15 cellular contexts compared by ENCODE assay signal in genomic region chr6:86936834-86937218, GRCh38. TPM values are rescaled to one million over a fixed set of nuclear protein-coding genes. Genes with fewer than 3 reads are reported as not detected.
DNase-seq lines count a peak whose midpoint lies in the region; ATAC-seq, FAIRE-seq and TF ChIP-seq lines count a peak whose summit lies in the region.
"Had no signal": no experiment of that assay in that cellular context is flagged by ENCODE, and none has a peak within 500 bp of the region (broad histone marks: within the 10 kb centered on the region; RNA-seq: fewer than 3 reads in every experiment).

No MANE protein-coding gene starts in this region.

- H3K79me2 ChIP-seq in SK-N-SH (ENCODE audit: insufficient read depth), result no peaks in the 10 kb centered on the region
- no peaks in the 10 kb centered on the region for H3K79me2 ChIP-seq in GM12878 (ENCODE audit: control insufficient read depth, insufficient read depth, low read length)

- intact Hi-C loops in GM12878 (cut with micrococcal nuclease; ENCODE audit: unreplicated experiment), result loop anchor here (5.0 kb wide), 2 partner anchors 1015 to 1165 kb away; no protein-coding TSS in a partner anchor
- intact Hi-C loops in thyroid gland (cut with DNase I), result no loop called here

- TF ChIP-seq EP300 in SK-N-SH (IDR thresholded peaks at IDR 0.05; ENCODE audit: borderline replicate concordance in 1 of 2, low read depth in 1 of 2, low read length in 1 of 2) (no peak), GM12878 (IDR thresholded peaks at IDR 0.05; ENCODE audit: borderline replicate concordance in 1 of 2, control insufficient read depth in 1 of 2, low read depth in 2 of 2, low read length in 2 of 2) (no peak)

- ATAC-seq in SK-N-SH treated with all-trans-retinoic acid at 6 μM for 48 hours (no peak; the same call in 2 of the 3 replicates), GM12878 (peak; percentile 18; the same call in 2 of the 3 replicates)

- CTCF ChIA-PET in SK-N-SH (lab: Yijun Ruan, JAX) (interaction anchor here (0.6 to 3.9 kb wide), 21 partner anchors 20 to 1185 kb away, joined by 3 to 68 read pairs (median 4); no protein-coding TSS in a partner anchor), GM12878 (lab: Yijun Ruan, JAX) (interaction anchor here (0.6 to 1.0 kb wide), 2 partner anchors 758 to 1013 kb away, joined by 3 read pairs; no protein-coding TSS in a partner anchor)

- no peaks in the 10 kb centered on the region for H3K36me3 ChIP-seq in SK-N-SH (replicated peaks in 1 of 2; ENCODE audit: control insufficient read depth in 1 of 2, insufficient read depth in 2 of 2, low read length in 1 of 2)
- no peaks in the 10 kb centered on the region for H3K36me3 ChIP-seq in GM12878 (ENCODE audit: control insufficient read depth in 2 of 2, insufficient read depth in 2 of 2, low read length in 1 of 2)
- H3K36me3 ChIP-seq in mesodermal cell (ENCODE audit: control insufficient read depth, insufficient read depth, low read length), result no peaks in the 10 kb centered on the region
- H3K36me3 ChIP-seq in thyroid gland, result no peaks in the 10 kb centered on the region

- no peaks in the 10 kb centered on the region for H3F3A ChIP-seq in SK-N-SH (replicated peaks; ENCODE audit: insufficient read depth)

- BruUV-seq in GM12878 (replicated peaks; lab: Mats Ljungman, UMichigan), result no TSS peak

- POLR2A ChIA-PET in SK-N-SH (lab: Yijun Ruan, JAX), result interaction anchor here (0.5 to 3.1 kb wide), 11 partner anchors 92 to 1267 kb away, joined by 3 to 25 read pairs (median 4); no protein-coding TSS in a partner anchor
- POLR2A ChIA-PET in GM12878 (lab: Charles Lee), result no interaction called here

- peak overlapping the region in 1 of 2 experiments; percentile 95; a peak in 2 of 4 replicates for H3K27ac ChIP-seq in SK-N-SH (ENCODE audit: low read depth in 2 of 2, low read length in 1 of 2)
- H3K27ac ChIP-seq in GM12878 (ENCODE audit: control insufficient read depth, insufficient read depth), result no peak overlapping the region
- H3K27ac ChIP-seq in mesodermal cell (ENCODE audit: low read depth, low read length, severe bottlenecking), result no peak overlapping the region
- H3K27ac ChIP-seq in thyroid gland, result peak overlapping the region in 2 of 3 donors; percentile 50 to 64

- H3K4me3 ChIP-seq in SK-N-SH (ENCODE audit: low read depth in 2 of 2, low read length in 1 of 2) (peak overlapping the region; percentile 50 to 59), GM12878 (no peak overlapping the region), mesodermal cell (ENCODE audit: extremely low read depth, insufficient read depth, low read length, poor library complexity, severe bottlenecking) (peak overlapping the region; percentile 33), thyroid gland (replicated peaks in 1 of 3) (peak overlapping the region in 1 of 3 donors; percentile 33)

- RAD21 ChIA-PET in GM12878 (lab: Charles Lee; ENCODE audit: unreplicated experiment), result interaction anchor here (0.7 kb wide), 1 partner anchor 1809 kb away, joined by 3 read pairs; no protein-coding TSS in a partner anchor

- TF ChIP-seq RAD21 in SK-N-SH (IDR thresholded peaks at IDR 0.05; ENCODE audit: low read length) (no peak), GM12878 (IDR thresholded peaks at IDR 0.05; ENCODE audit: insufficient read depth, low read depth, low read length) (no peak)

- DNase-seq in SK-N-SH (no peak), GM12878 (ENCODE audit: low read depth, low spot score) (no peak), thyroid gland (no peak), GM03348 (ENCODE audit: low spot score) (no peak), HT-29 (ENCODE audit: low spot score) (no peak), EL (no peak)
- DNase-seq: activated CD4-positive, CD25-positive, alpha-beta regulatory T cell; GDM1 had no signal

- H4K20me1 ChIP-seq in SK-N-SH (ENCODE audit: insufficient read depth) (no peaks in the 10 kb centered on the region), GM12878 (ENCODE audit: control insufficient read depth, insufficient read depth) (no peaks in the 10 kb centered on the region)

- no peaks in the 10 kb centered on the region for H3K9me2 ChIP-seq in SK-N-SH

- FAIRE-seq in GM12878 (lab: Jason Lieb, UNC), result no peak
- FAIRE-seq: A204.1 had no signal

- TF ChIP-seq CTCF in SK-N-SH (IDR thresholded peaks at IDR 0.05) (no peak), GM12878 (IDR thresholded peaks at IDR 0.05 in 2 of 3, conservative IDR thresholded peaks at IDR 0.05 in 1 of 3; ENCODE audit: control insufficient read depth in 2 of 3, extremely low read depth in 1 of 3, insufficient read depth in 1 of 3, low read depth in 3 of 3, low read length in 3 of 3) (no peak), thyroid gland (IDR thresholded peaks at IDR 0.05) (no peak)

- 9% methylated on average over 10 of the region's 12 CpGs for WGBS in SK-N-SH (ENCODE audit: low lambda C conversion rate)
- 12% methylated on average over 12 of the region's 12 CpGs for WGBS in GM12878 (ENCODE audit: insufficient coverage, insufficient replicate concordance, low lambda C conversion rate, missing lambda C conversion rate)
- 8 to 10% methylated on average over 8 to 11 of the region's 12 CpGs for WGBS in mesodermal cell (ENCODE audit: insufficient coverage in 2 of 2), 2 experiments
- WGBS in thyroid gland, 2 donors, result 3 to 9% methylated on average over 12 of the region's 12 CpGs

- no peak overlapping the region for H3K9ac ChIP-seq in SK-N-SH
- no peak overlapping the region for H3K9ac ChIP-seq in GM12878 (ENCODE audit: control insufficient read depth, insufficient read depth, low read length)

- H3K9me3 ChIP-seq in SK-N-SH (no peaks in the 10 kb centered on the region), GM12878 (replicated peaks; ENCODE audit: control insufficient read depth, insufficient read depth, low read length) (no peaks in the 10 kb centered on the region), mesodermal cell (ENCODE audit: control insufficient read depth, low read length) (no peaks in the 10 kb centered on the region), thyroid gland (no peaks in the 10 kb centered on the region)

- in situ Hi-C loops in GM12878 (cut with MboI), result no loop called here

- SMC1A ChIA-PET in GM12878 (lab: Charles Lee; ENCODE audit: uncharacterized antibody, unreplicated experiment), result no interaction called here

- peaks cover 9% of the 10 kb centered on the region; the same call in 1 of the 2 replicates for H3K27me3 ChIP-seq in SK-N-SH (ENCODE audit: insufficient read depth)
- peaks cover 4% of the 10 kb centered on the region in 2 experiments; a peak in 3 of 4 replicates for H3K27me3 ChIP-seq in GM12878 (replicated peaks in 1 of 2; ENCODE audit: control insufficient read depth in 2 of 2, insufficient read depth in 2 of 2, low read length in 1 of 2)
- H3K27me3 ChIP-seq in thyroid gland, result no peaks in the 10 kb centered on the region

- TF ChIP-seq POLR2A in GM12878 (IDR thresholded peaks at IDR 0.05; ENCODE audit: low read depth, low read length) (no peak), thyroid gland (IDR thresholded peaks at IDR 0.05) (no peak)

- H3K4me2 ChIP-seq in SK-N-SH (peak overlapping the region; percentile 70), GM12878 (ENCODE audit: control insufficient read depth, insufficient read depth) (no peak overlapping the region)

- H2AFZ ChIP-seq in SK-N-SH (ENCODE audit: low read depth), result no peak overlapping the region
- H2AFZ ChIP-seq in GM12878 (ENCODE audit: control insufficient read depth, low read depth, low read length), result no peak overlapping the region

- H3K4me1 ChIP-seq in SK-N-SH (ENCODE audit: control insufficient read depth in 1 of 2, insufficient read depth in 2 of 2, low read depth in 1 of 2, low read length in 1 of 2) (peaks cover 0 to 15% of the 10 kb centered on the region in 2 experiments; a peak in 1 of 4 replicates), GM12878 (ENCODE audit: control insufficient read depth, insufficient read depth, low read length) (no peaks in the 10 kb centered on the region), mesodermal cell (ENCODE audit: control insufficient read depth, insufficient read depth, low read length, poor library complexity, severe bottlenecking) (no peaks in the 10 kb centered on the region), thyroid gland (peaks cover 0 to 6% of the 10 kb centered on the region in 2 donors)

TF ChIP-seq in SK-N-SH, 30 proteins besides CTCF, POLR2A, EP300 and RAD21 (continues in another document):
- no peak for TF ChIP-seq TAF1 (IDR thresholded peaks at IDR 0.05; ENCODE audit: borderline replicate concordance, low read depth, low read length)
- no peak for TF ChIP-seq JUND (IDR thresholded peaks at IDR 0.05)
- no peak for TF ChIP-seq NRF1 (IDR thresholded peaks at IDR 0.05; ENCODE audit: low read depth, low read length)

TF ChIP-seq in GM12878, 131 proteins besides CTCF, POLR2A, EP300 and RAD21 (continues in another document):
- TF ChIP-seq CBX3 (IDR thresholded peaks at IDR 0.05; ENCODE audit: borderline replicate concordance, low read depth) (no peak), SPI1 (IDR thresholded peaks at IDR 0.05; ENCODE audit: borderline replicate concordance, insufficient read depth, low read depth, low read length) (no peak)

RNA-seq across cellular contexts. Expression of gene HTR1E, which starts 0.5 kb away (rescaled TPM):
- 0.02 and 0.03 TPM in 2 replicates for polyA plus RNA-seq in SK-N-SH (2012; rRNA removed)
- polyA plus RNA-seq in SK-N-SH (2012; cell fraction: cytosol; rRNA removed), result 0.05 and 0.12 TPM in 2 replicates
- polyA plus RNA-seq in SK-N-SH (2012; cell fraction: nucleus; rRNA removed), result 0.05 and 0.15 TPM in 2 replicates
- total RNA-seq in GM12878 (2013; cell fraction: nucleolus; rRNA removed), result not detected in 2 replicates
- not detected in 2 replicates for total RNA-seq in GM12878 (2014; rRNA removed)
- not detected in 2 replicates for total RNA-seq in GM12878 (2014; rRNA removed; fragmentation: Illumina TruSeq; extraction: Trizol)
- not detected in 2 replicates for total RNA-seq in GM12878 (2021)
- polyA plus RNA-seq in GM12878 (2011; ENCODE audit: low read depth), result not detected
- polyA plus RNA-seq in GM12878 (2011; rRNA removed), result not detected in 2 replicates
- polyA plus RNA-seq in GM12878 (2011; cell fraction: cytosol; rRNA removed), result not detected in 2 replicates
- polyA plus RNA-seq in GM12878 (2011; cell fraction: nucleus; rRNA removed), result not detected in 2 replicates
- not detected in 2 replicates for polyA plus RNA-seq in GM12878 (2012)
- not detected in 2 replicates for polyA plus RNA-seq in GM12878 (2014; fragmentation: Illumina TruSeq; extraction: Trizol)
- not detected for polyA plus RNA-seq in GM12878 (2014; fragmentation: Nextera tagmentation; extraction: Ambion mirVana)
- polyA plus RNA-seq in GM12878 (2014; rRNA removed), result not detected in 2 replicates
- not detected for polyA plus RNA-seq in GM12878 (2016; fragmentation: Nextera tagmentation; extraction: Ambion mirVana)
- polyA minus RNA-seq in GM12878 (2011; rRNA and poly(A)+ RNA removed), result not detected in 2 replicates
- not detected in 2 replicates for polyA minus RNA-seq in GM12878 (2011; cell fraction: cytosol; rRNA and poly(A)+ RNA removed)
- not detected in 2 replicates for polyA minus RNA-seq in GM12878 (2011; cell fraction: nucleus; rRNA and poly(A)+ RNA removed)
- 1.9 TPM for polyA plus RNA-seq in mesodermal cell (2013, experiment 1 of 2)
- polyA plus RNA-seq in mesodermal cell (2013, experiment 2 of 2), result 3.5 TPM
- 1 to 10 TPM in 1 of 4 donors, under 1 TPM in 2, not detected in 1; 0.33 to 2.6 (median 0.49) TPM for total RNA-seq in thyroid gland
- total RNA-seq in HT-29 (2014; rRNA removed; shearing (Covaris generic)), result not detected in 2 replicates
- total RNA-seq: activated naive CD4-positive, alpha-beta T cell treated with anti-CD3 and anti-CD28 coated beads for 36 hours; left lobe of liver; OCI-LY7 had no signal
- polyA plus RNA-seq: thymus had no signal

Comparison
In these comparisons a context has a peak if more than half of its experiments do, and no peak if none do; other contexts are left out.
1. H3K27ac ChIP-seq: peak in thyroid gland (2 of 3); none in GM12878 (single experiment) and mesodermal cell (single experiment).